Comparison of ENCODE assay signal across 8 cellular contexts in the genomic region with DNA sequence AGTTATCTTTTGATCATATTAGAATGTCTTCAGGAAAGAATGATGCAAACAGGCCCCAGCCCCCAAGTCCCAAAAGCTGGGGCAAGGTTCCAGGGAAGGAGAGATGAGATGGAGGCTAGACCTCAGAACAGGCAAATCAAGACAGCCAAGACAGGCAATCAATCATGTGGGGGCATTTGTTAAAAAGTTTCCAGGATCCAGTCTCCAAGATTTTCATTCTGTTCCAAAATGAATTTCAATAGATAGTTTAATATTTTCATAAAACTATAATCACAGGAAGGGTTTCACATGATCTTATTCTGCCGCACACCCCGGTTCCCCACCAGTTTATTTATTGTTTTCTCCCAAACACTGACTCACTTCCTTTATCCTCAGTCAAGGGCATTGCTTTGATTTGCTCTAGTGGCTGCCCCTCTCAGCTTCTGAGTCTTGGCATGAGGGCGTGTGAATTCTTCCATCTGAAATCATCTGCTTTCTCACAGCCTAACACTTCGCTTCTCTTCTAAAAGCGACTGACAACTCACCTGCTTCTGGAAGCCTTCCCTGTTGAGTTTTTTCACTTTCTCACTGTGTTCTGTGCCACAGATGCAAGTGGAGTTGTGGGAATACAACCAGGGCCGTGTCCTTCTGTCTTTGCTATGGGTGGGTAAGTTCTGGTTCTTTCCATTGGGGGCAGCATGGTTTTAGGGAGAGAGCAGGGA. TPM values are rescaled to one million over a fixed set of nuclear protein-coding genes. Genes with fewer than 3 reads are reported as not detected.
DNase-seq lines count a peak whose midpoint lies in the region; ATAC-seq and TF ChIP-seq lines count a peak whose summit lies in the region.

No MANE protein-coding gene starts in this region.

- H3K4me1 ChIP-seq in GM23248 (ENCODE audit: insufficient read depth) (peaks cover 37% of the 10 kb centered on the region), osteoblast (ENCODE audit: insufficient read depth, low read length) (peaks cover 20% of the 10 kb centered on the region)

- ATAC-seq in HG03039 (IDR thresholded peaks at IDR 0.05; ENCODE audit: unreplicated experiment): no peak
- ATAC-seq in HG03196 (IDR thresholded peaks at IDR 0.05; ENCODE audit: unreplicated experiment): no peak

- no peaks in the 10 kb centered on the region for H4K20me1 ChIP-seq in GM23248 (ENCODE audit: insufficient read depth)
- no peaks in the 10 kb centered on the region for H4K20me1 ChIP-seq in SU-DHL-6 (ENCODE audit: low read depth, low read length)
- H4K20me1 ChIP-seq in osteoblast (ENCODE audit: insufficient read depth, low read length): no peaks in the 10 kb centered on the region

- H2AFZ ChIP-seq in GM23248 (peak overlapping the region; percentile 73), SU-DHL-6 (ENCODE audit: low read depth, low read length, severe bottlenecking) (peak overlapping the region; percentile 36), osteoblast (ENCODE audit: low read length) (peak overlapping the region; percentile 21)

- H3K9ac ChIP-seq in GM23248 (peak overlapping the region; percentile 47), SU-DHL-6 (ENCODE audit: low read length) (no peak overlapping the region)

- 4 to 7% methylated on average over 6 of the region's 6 CpGs for WGBS in GM23248 (ENCODE audit: low coverage in 1 of 2, low lambda C conversion rate in 2 of 2, missing lambda C conversion rate in 2 of 2), 2 experiments

- in situ Hi-C loops in GM23248 (cut with MboI): no loop called here

- TF ChIP-seq CTCF in AG09319 (IDR thresholded peaks at IDR 0.05; ENCODE audit: low read depth, low read length) (peak; percentile 73), SU-DHL-6 (IDR thresholded peaks at IDR 0.05; ENCODE audit: insufficient read depth, low read length, poor library complexity, severe bottlenecking) (no peak), osteoblast (IDR thresholded peaks at IDR 0.05; ENCODE audit: extremely low read depth, low read depth, low read length) (peak; percentile 77)

- H3K27ac ChIP-seq in GM23248 (peak overlapping the region; percentile 89), SU-DHL-6 (ENCODE audit: low read depth, low read length) (no peak overlapping the region), osteoblast (ENCODE audit: low read depth, low read length) (peak overlapping the region; percentile 7)

- no peaks in the 10 kb centered on the region for H3K9me3 ChIP-seq in GM23248 (ENCODE audit: low read depth)
- H3K9me3 ChIP-seq in SU-DHL-6 (ENCODE audit: insufficient read depth, low read length): no peaks in the 10 kb centered on the region
- H3K9me3 ChIP-seq in osteoblast (ENCODE audit: low read depth, low read length): no peaks in the 10 kb centered on the region

- H3F3A ChIP-seq in GM23248 (ENCODE audit: insufficient read depth) (peaks cover 30% of the 10 kb centered on the region), SU-DHL-6 (ENCODE audit: insufficient read depth) (no peaks in the 10 kb centered on the region)

- no peaks in the 10 kb centered on the region for H3K27me3 ChIP-seq in GM23248 (replicated peaks; ENCODE audit: insufficient read depth)
- no peaks in the 10 kb centered on the region for H3K27me3 ChIP-seq in SU-DHL-6 (ENCODE audit: low read length)
- H3K27me3 ChIP-seq in osteoblast (ENCODE audit: insufficient read depth, low read length): no peaks in the 10 kb centered on the region

- peak overlapping the region; percentile 55 for H3K4me2 ChIP-seq in GM23248 (ENCODE audit: unreplicated experiment)
- no peak overlapping the region for H3K4me2 ChIP-seq in SU-DHL-6 (ENCODE audit: low read depth, low read length, poor library complexity, severe bottlenecking)
- H3K4me2 ChIP-seq in osteoblast (ENCODE audit: insufficient read depth, low read length): peak overlapping the region; percentile 8

- H3K4me3 ChIP-seq in GM23248: peak overlapping the region; percentile 22
- H3K4me3 ChIP-seq in SU-DHL-6 (ENCODE audit: insufficient read depth, low read length, poor library complexity, severe bottlenecking): no peak overlapping the region
- H3K4me3 ChIP-seq in osteoblast (ENCODE audit: insufficient read depth, low read length): no peak overlapping the region

- no peak for DNase-seq in AG09319 (ENCODE audit: extremely low read depth, low read depth)
- DNase-seq in GM23248: peak; percentile 90
- peak; percentile 68 for DNase-seq in fibroblast of the conjunctiva (ENCODE audit: low read depth)
- peak; percentile 37 for DNase-seq in osteoblast (ENCODE audit: insufficient read length, low spot score, missing footprints)
- DNase-seq in SIG-M5 (lab: John Stamatoyannopoulos, UW): no peak

- H3K79me2 ChIP-seq in GM23248 (ENCODE audit: insufficient read depth) (no peaks in the 10 kb centered on the region), SU-DHL-6 (ENCODE audit: insufficient read depth, low read length) (no peaks in the 10 kb centered on the region), osteoblast (ENCODE audit: insufficient read depth, low read length) (no peaks in the 10 kb centered on the region)

- no peaks in the 10 kb centered on the region for H3K36me3 ChIP-seq in GM23248 (ENCODE audit: low read depth)
- H3K36me3 ChIP-seq in SU-DHL-6 (ENCODE audit: low read length): no peaks in the 10 kb centered on the region
- no peaks in the 10 kb centered on the region for H3K36me3 ChIP-seq in osteoblast (ENCODE audit: insufficient read depth, low read length)

- H3K9me2 ChIP-seq in GM23248 (ENCODE audit: insufficient read depth): no peaks in the 10 kb centered on the region
- no peaks in the 10 kb centered on the region for H3K9me2 ChIP-seq in SU-DHL-6 (replicated peaks; ENCODE audit: insufficient read depth, low read length)

RNA-seq across cellular contexts. Expression of a gene that starts 12.2 kb away (rescaled TPM):
- 11.9 and 22.5 TPM in 2 replicates for total RNA-seq in GM23248 (2014; rRNA removed; shearing (Covaris generic))
- polyA plus RNA-seq in GM23248 (2016; fragmentation: Nextera tagmentation; extraction: Ambion mirVana): 10.5 and 11.6 TPM in 2 replicates
- total RNA-seq in osteoblast: 9.8 and 10.3 TPM in 2 replicates

RNA-seq across cellular contexts. Expression of a gene that starts 26.4 kb away (rescaled TPM):
- 47.1 and 60.8 TPM in 2 replicates for total RNA-seq in GM23248 (2014; rRNA removed; shearing (Covaris generic))
- 115 and 123 TPM in 2 replicates for polyA plus RNA-seq in GM23248 (2016; fragmentation: Nextera tagmentation; extraction: Ambion mirVana)
- 67.7 and 84.0 TPM in 2 replicates for total RNA-seq in osteoblast

RNA-seq across cellular contexts. Expression of a gene that starts 46.4 kb away (rescaled TPM):
- total RNA-seq in GM23248 (2014; rRNA removed; shearing (Covaris generic)): not detected in 2 replicates
- 0.30 and 0.46 TPM in 2 replicates for polyA plus RNA-seq in GM23248 (2016; fragmentation: Nextera tagmentation; extraction: Ambion mirVana)
- 0.29 and 0.72 TPM in 2 replicates for total RNA-seq in osteoblast

RNA-seq across cellular contexts. Expression of a gene that starts 58.4 kb away (rescaled TPM):
- 16.3 and 24.2 TPM in 2 replicates for total RNA-seq in GM23248 (2014; rRNA removed; shearing (Covaris generic))
- 35.1 and 35.6 TPM in 2 replicates for polyA plus RNA-seq in GM23248 (2016; fragmentation: Nextera tagmentation; extraction: Ambion mirVana)
- 20.6 and 22.8 TPM in 2 replicates for total RNA-seq in osteoblast

RNA-seq across cellular contexts. Expression of a gene that starts 58.6 kb away (rescaled TPM):
- total RNA-seq in GM23248 (2014; rRNA removed; shearing (Covaris generic)): 52.4 and 65.9 TPM in 2 replicates
- polyA plus RNA-seq in GM23248 (2016; fragmentation: Nextera tagmentation; extraction: Ambion mirVana): 28.9 and 29.1 TPM in 2 replicates
- total RNA-seq in osteoblast: 34.0 and 38.6 TPM in 2 replicates

Comparison
In these comparisons a context has a peak if more than half of its experiments do, and no peak if none do; other contexts are left out.
1. DNase-seq: peak in GM23248 (single experiment), fibroblast of the conjunctiva (single experiment) and osteoblast (single experiment); none in AG09319 (single experiment) and SIG-M5 (single experiment).
2. H2AFZ ChIP-seq: peak in every context shown above with its lines; median percentile 73 in GM23248; 36 in SU-DHL-6; 21 in osteoblast.